8 cellular contexts compared by ENCODE assay signal in genomic region chr17:6651483-6652452, GRCh38. TPM values are rescaled to one million over a fixed set of nuclear protein-coding genes. Genes with fewer than 3 reads are reported as not detected.
DNase-seq lines count a peak whose midpoint lies in the region; ATAC-seq and TF ChIP-seq lines count a peak whose summit lies in the region.

Gene C17orf100, plus strand, starts transcription at chr17:6651762. Its CDS starts 152 bp downstream, at chr17:6651914.
Gene MED31, minus strand, starts transcription at chr17:6651605. Its CDS starts 77 bp downstream, at chr17:6651528.

- DNase-seq in AG04450 (ENCODE audit: low read depth, low spot score) (peak; percentile 61), NCI-H345 (lab: John Stamatoyannopoulos, UW) (peak; percentile 87), iris pigment epithelial cell (ENCODE audit: low read depth) (peak; percentile 89), spleen (peak; percentile 99)
- DNase-seq in activated CD4-positive, CD25-positive, alpha-beta regulatory T cell (lab: John Stamatoyannopoulos, UW), result peak; percentile 84 to 89 (median 86)
- peak; percentile 94 for DNase-seq in central memory CD4-positive, alpha-beta T cell

- intact Hi-C loops in spleen (cut with DNase I; ENCODE audit: low total_unique reads), result no loop called here

- CTCF ChIA-PET in AG04450 (lab: Charles Lee), result interaction anchor here (1.1 kb wide), 1 partner anchor 13 kb away, joined by 3 read pairs; no protein-coding TSS in a partner anchor

- peak; percentile 92 for ATAC-seq in HG03175 (IDR thresholded peaks at IDR 0.05; ENCODE audit: unreplicated experiment)

- TF ChIP-seq POLR2A in GM18951 (IDR thresholded peaks at IDR 0.05; ENCODE audit: extremely low read depth, insufficient read depth, insufficient read length) (peak; percentile 77), spleen (IDR thresholded peaks at IDR 0.05) (peak in 2 of 3 donors; percentile 26 to 34)

- POLR2A ChIA-PET in AG04450 (lab: Yijun Ruan, JAX), result no interaction called here

- H3K27me3 ChIP-seq in AG04450 (ENCODE audit: control insufficient read depth, insufficient read depth, low read length), result peaks cover 21% of the 10 kb centered on the region
- H3K27me3 ChIP-seq in spleen (replicated peaks in 1 of 7), result peaks cover 0 to 38% (median 6%) of the 10 kb centered on the region in 7 donors

- peaks cover 17% of the 10 kb centered on the region for H3K9me3 ChIP-seq in AG04450 (ENCODE audit: control insufficient read depth, insufficient read depth, low read length)
- H3K9me3 ChIP-seq in spleen, result no peaks in the 10 kb centered on the region

- no peak for TF ChIP-seq CTCF in AG04450 (IDR thresholded peaks at IDR 0.05; ENCODE audit: low read depth, low read length)
- TF ChIP-seq CTCF in spleen (IDR thresholded peaks at IDR 0.05 in 8 of 11, conservative IDR thresholded peaks at IDR 0.05 in 3 of 11), result peak in 4 of 11 experiments; percentile 3 to 26 (median 16)

- H3K4me3 ChIP-seq in AG04450 (ENCODE audit: low read depth, low read length) (peak within 1 kb of the TSS; percentile 79), spleen (peak within 1 kb of the TSS; percentile 64 to 92 (median 82))

- H3K27ac ChIP-seq in AG04450 (ENCODE audit: low read depth, low read length) (peak within 1 kb of the TSS; percentile 80), spleen (peak within 1 kb of the TSS; percentile 82 to 93 (median 90))

- 2 to 11% (median 4%) methylated on average over 45 to 79 of the region's 79 CpGs for WGBS in spleen, 5 donors

- H3K36me3 ChIP-seq in spleen, result peaks cover 0 to 30% (median 11%) of the 10 kb centered on the region in 6 donors

- in situ Hi-C loops in GM18951 (cut with MboI; ENCODE audit: low sequenced_read_pairs, unreplicated experiment), result no loop called here

- H3K4me1 ChIP-seq in spleen, result peaks cover 24 to 88% (median 70%) of the 10 kb centered on the region in 6 donors

RNA-seq across cellular contexts. Expression of gene C17orf100, which starts in this region (rescaled TPM):
- 1.8 and 1.9 TPM in 2 replicates for polyA plus RNA-seq in AG04450 (2011; rRNA removed)
- polyA minus RNA-seq in AG04450 (2011; rRNA and poly(A)+ RNA removed), result 0.87 and 1.0 TPM in 2 replicates
- total RNA-seq in spleen, result 1 to 10 TPM; 1.1 to 2.8 (median 2.3) TPM
- 1 to 10 TPM; 4.2 to 4.7 (median 4.3) TPM for polyA plus RNA-seq in spleen

RNA-seq across cellular contexts. Expression of gene MED31, which starts in this region (rescaled TPM):
- polyA plus RNA-seq in AG04450 (2011; rRNA removed) (20.4 and 24.6 TPM in 2 replicates), spleen (10 to 100 TPM; 17.3 to 28.9 (median 17.5) TPM)
- polyA minus RNA-seq in AG04450 (2011; rRNA and poly(A)+ RNA removed), result 8.8 and 10.0 TPM in 2 replicates
- 10 to 100 TPM in 6 of 7 donors, 1 to 10 TPM in 1; 6.0 to 18.2 (median 16.1) TPM for total RNA-seq in spleen

Comparison
In these comparisons a context has a peak if more than half of its experiments do, and no peak if none do; other contexts are left out.
1. Peak in every context shown above with its lines: DNase-seq, ATAC-seq, H3K4me3 ChIP-seq and H3K27ac ChIP-seq.